Comparison of ENCODE assay signal across 8 cellular contexts in the genomic region with DNA sequence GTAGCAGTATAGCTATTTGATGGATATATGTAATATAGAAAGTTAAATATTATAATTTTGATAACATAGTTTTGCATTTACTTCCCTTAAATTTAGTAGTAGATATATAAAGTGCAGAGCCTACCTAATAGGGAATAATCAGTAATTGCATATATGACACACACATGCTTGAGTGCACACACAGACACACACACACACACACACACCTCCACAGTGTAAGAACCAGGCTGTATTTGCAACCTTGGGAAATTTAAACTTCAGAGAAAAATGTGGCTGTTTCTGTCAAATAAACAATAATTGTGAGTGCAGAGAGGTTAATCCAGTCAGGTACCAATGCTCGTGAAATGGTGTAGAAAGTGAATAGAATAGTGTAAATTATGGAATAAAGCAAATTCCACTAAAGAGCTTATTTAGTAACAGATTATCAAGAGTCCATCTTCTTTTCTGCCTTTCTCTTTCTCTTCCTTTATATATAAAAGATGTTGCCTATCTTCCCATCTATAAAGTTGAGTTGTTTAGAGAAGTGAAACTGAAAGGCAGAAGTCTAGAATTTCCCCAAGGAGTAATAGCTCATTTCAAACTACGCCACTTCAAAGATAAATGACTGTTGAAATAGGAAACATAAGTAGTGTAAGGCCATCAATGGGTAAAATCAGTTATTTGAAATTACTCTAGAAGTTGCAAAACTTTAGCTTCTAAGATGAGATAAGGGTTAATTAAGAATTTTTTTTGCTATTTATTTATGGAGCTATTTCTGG.
A peak's percentile ranks its signal among the peaks of the same experiment; 100 is the strongest.
DNase-seq lines count a peak whose midpoint lies in the region; ATAC-seq and TF ChIP-seq lines count a peak whose summit lies in the region.

No MANE protein-coding gene starts in this region.

- H3K4me3 Mint-ChIP-seq in CD4-positive, CD25-positive, alpha-beta regulatory T cell = peak overlapping the region; percentile 72 to 88 (median 83)
- H3K4me3 Mint-ChIP-seq in activated CD8-positive, alpha-beta T cell treated with anti-CD3 and anti-CD28 coated beads for 36 hours = peak overlapping the region; percentile 37

- intact Hi-C loops in activated CD8-positive, alpha-beta T cell treated with anti-CD3 and anti-CD28 coated beads for 36 hours (cut with micrococcal nuclease) = loop anchor here (2.0 kb wide), 1 partner anchor 58 kb away; no protein-coding TSS in a partner anchor

- no peaks in the 10 kb centered on the region for H3K27me3 ChIP-seq in CD4-positive, CD25-positive, alpha-beta regulatory T cell (ENCODE audit: control insufficient read depth, insufficient read depth, low read length)

- H3K4me1 Mint-ChIP-seq in CD4-positive, CD25-positive, alpha-beta regulatory T cell = peaks cover 0 to 12% (median 8%) of the 10 kb centered on the region in 4 donors
- H3K4me1 Mint-ChIP-seq in activated CD8-positive, alpha-beta T cell treated with anti-CD3 and anti-CD28 coated beads for 36 hours (ENCODE audit: low read depth) = peaks cover 25% of the 10 kb centered on the region

- CTCF ChIA-PET in activated CD8-positive, alpha-beta T cell treated with anti-CD3 and anti-CD28 coated beads for 36 hours (lab: Charles Lee) = interaction anchor here (0.7 kb wide), 1 partner anchor 61 kb away, joined by 3 read pairs; no protein-coding TSS in a partner anchor

- POLR2A ChIA-PET in activated CD8-positive, alpha-beta T cell treated with anti-CD3 and anti-CD28 coated beads for 36 hours (lab: Charles Lee) = interaction anchor here (1.8 kb wide), 1 partner anchor 61 kb away, joined by 7 read pairs; no protein-coding TSS in a partner anchor

- H3K4me3 ChIP-seq in CD4-positive, CD25-positive, alpha-beta regulatory T cell (ENCODE audit: low read depth, low read length) = peak overlapping the region; percentile 92

- no peaks in the 10 kb centered on the region for H3K27me3 Mint-ChIP-seq in CD4-positive, CD25-positive, alpha-beta regulatory T cell
- no peaks in the 10 kb centered on the region for H3K27me3 Mint-ChIP-seq in activated CD8-positive, alpha-beta T cell treated with anti-CD3 and anti-CD28 coated beads for 36 hours

- ATAC-seq in CD4-positive, CD25-positive, alpha-beta regulatory T cell (ENCODE audit: low read depth in 2 of 2) = peak; percentile 28 to 53
- peak; percentile 91 for ATAC-seq in GM19438 (IDR thresholded peaks at IDR 0.05; ENCODE audit: low read depth, unreplicated experiment)
- peak; percentile 99 for ATAC-seq in HG03354 (IDR thresholded peaks at IDR 0.05; ENCODE audit: poor library complexity, severe bottlenecking, unreplicated experiment)
- peak; percentile 94 for ATAC-seq in activated CD8-positive, alpha-beta T cell treated with anti-CD3 and anti-CD28 coated beads for 36 hours

- H3K36me3 ChIP-seq in CD4-positive, CD25-positive, alpha-beta regulatory T cell (ENCODE audit: control insufficient read depth, insufficient read depth, low read length) = no peaks in the 10 kb centered on the region

- no peaks in the 10 kb centered on the region for H3K9me3 Mint-ChIP-seq in CD4-positive, CD25-positive, alpha-beta regulatory T cell
- H3K9me3 Mint-ChIP-seq in activated CD8-positive, alpha-beta T cell treated with anti-CD3 and anti-CD28 coated beads for 36 hours = no peaks in the 10 kb centered on the region

- H3K27ac ChIP-seq in CD4-positive, CD25-positive, alpha-beta regulatory T cell (ENCODE audit: insufficient read depth, low read length, poor library complexity, severe bottlenecking) = no peak overlapping the region

- H3K36me3 Mint-ChIP-seq in CD4-positive, CD25-positive, alpha-beta regulatory T cell = no peaks in the 10 kb centered on the region
- no peaks in the 10 kb centered on the region for H3K36me3 Mint-ChIP-seq in activated CD8-positive, alpha-beta T cell treated with anti-CD3 and anti-CD28 coated beads for 36 hours (ENCODE audit: low read depth)

- no peak for TF ChIP-seq CTCF in activated CD8-positive, alpha-beta T cell treated with anti-CD3 and anti-CD28 coated beads for 36 hours (IDR thresholded peaks at IDR 0.05)

- no peaks in the 10 kb centered on the region for H3K9me3 ChIP-seq in CD4-positive, CD25-positive, alpha-beta regulatory T cell (ENCODE audit: control insufficient read depth in 2 of 2, low read length in 2 of 2)

- H3K27ac Mint-ChIP-seq in CD4-positive, CD25-positive, alpha-beta regulatory T cell = peak overlapping the region; percentile 48 to 76 (median 68)
- H3K27ac Mint-ChIP-seq in activated CD8-positive, alpha-beta T cell treated with anti-CD3 and anti-CD28 coated beads for 36 hours = peak overlapping the region; percentile 60

- DNase-seq in CD4-positive, CD25-positive, alpha-beta regulatory T cell = peak in 2 of 3 donors; percentile 12 to 50
- no peak for DNase-seq in activated CD8-positive, alpha-beta T cell treated with anti-CD3 and anti-CD28 coated beads for 36 hours
- DNase-seq in retina (no peak), occipital lobe (lab: John Stamatoyannopoulos, UW) (no peak), DMS 273 treated with DMSO at 0.1 percent for 48 hours (lab: John Stamatoyannopoulos, UW) (no peak), NCI-H2081 treated with DMSO at 0.1 percent for 48 hours (lab: John Stamatoyannopoulos, UW) (no peak)

- H3K4me1 ChIP-seq in CD4-positive, CD25-positive, alpha-beta regulatory T cell (ENCODE audit: control insufficient read depth, insufficient read depth, low read length, poor library complexity, severe bottlenecking) = no peaks in the 10 kb centered on the region

Comparison
In these comparisons a context has a peak if more than half of its experiments do, and no peak if none do; other contexts are left out.
1. ATAC-seq: peak in every context shown above with its lines; median percentile 99 in HG03354; 94 in activated CD8-positive, alpha-beta T cell treated with anti-CD3 and anti-CD28 coated beads for 36 hours; 91 in GM19438; 40 in CD4-positive, CD25-positive, alpha-beta regulatory T cell.
2. DNase-seq: peak in CD4-positive, CD25-positive, alpha-beta regulatory T cell (2 of 3); none in activated CD8-positive, alpha-beta T cell treated with anti-CD3 and anti-CD28 coated beads for 36 hours (single experiment), retina (single experiment), occipital lobe (single experiment), DMS 273 treated with DMSO at 0.1 percent for 48 hours (single experiment) and NCI-H2081 treated with DMSO at 0.1 percent for 48 hours (single experiment).